ENCODE assay signal across 17 cellular contexts in genomic region chr4:38106886-38107514, GRCh38.
DNase-seq lines count a peak whose midpoint lies in the region.
"Had no signal": no experiment of that assay in that cellular context is flagged by ENCODE, and none has a peak within 500 bp of the region (broad histone marks: within the 10 kb centered on the region; RNA-seq: fewer than 3 reads in every experiment).

No MANE protein-coding gene starts in this region.

- no peak overlapping the region for H2BK12ac ChIP-seq in neuronal stem cell (ENCODE audit: low read length)

- no peak overlapping the region for H3K14ac ChIP-seq in neuronal stem cell (ENCODE audit: low read length)

- H3K27me3 ChIP-seq in neuronal stem cell (ENCODE audit: control insufficient read depth in 3 of 3, insufficient read depth in 3 of 3, low read depth in 1 of 3, low read length in 3 of 3): peaks cover 0 to 10% (median 0%) of the 10 kb centered on the region in 3 experiments

- H3K27ac Mint-ChIP-seq in dendritic cell treated with granulocyte-macrophage colony-stimulating factor and Interleukin-4, amounts not matched to agents 40 ng/mL and 50 ng/mL, for 4 days: peak overlapping the region; percentile 11
- H3K27ac Mint-ChIP-seq: T-helper 2 cell treated with Interferon-gamma antibody and Interleukin-4, amounts not matched to agents 5 μg/mL and 100 μg/mL, for 36 hours had no signal

- no peak overlapping the region for H3K18ac ChIP-seq in neuronal stem cell (ENCODE audit: low read length)

- intact Hi-C loops in dendritic cell treated with granulocyte-macrophage colony-stimulating factor and Interleukin-4, amounts not matched to agents 40 ng/mL and 50 ng/mL, for 4 days (cut with micrococcal nuclease): no loop called here

- H3K4me1 ChIP-seq in neuronal stem cell (ENCODE audit: control insufficient read depth in 2 of 2, insufficient read depth in 1 of 2, low read depth in 1 of 2, low read length in 2 of 2): peaks cover 20 to 33% of the 10 kb centered on the region in 2 donors

- H3K27ac ChIP-seq in neuronal stem cell (replicated peaks; ENCODE audit: low read length): no peak overlapping the region
- H3K27ac ChIP-seq: SK-N-MC, thoracic aorta, WERI-Rb-1 had no signal

- H3K4me2 ChIP-seq in neuronal stem cell (ENCODE audit: insufficient read depth, low read length, poor library complexity, severe bottlenecking): no peak overlapping the region

- no peak overlapping the region for H2BK15ac ChIP-seq in neuronal stem cell (ENCODE audit: low read length)

- peaks cover 0 to 3% of the 10 kb centered on the region in 2 donors for H3K9me3 ChIP-seq in neuronal stem cell (replicated peaks in 1 of 2; ENCODE audit: control insufficient read depth in 2 of 2, insufficient read depth in 1 of 2, low read depth in 1 of 2, low read length in 2 of 2)
- H3K9me3 ChIP-seq: thoracic aorta had no signal

- H2AK5ac ChIP-seq in neuronal stem cell (ENCODE audit: low read depth, low read length): no peak overlapping the region

- no peak overlapping the region for H3K4ac ChIP-seq in neuronal stem cell (ENCODE audit: low read length)

- no peak overlapping the region for H3K4me3 ChIP-seq in neuronal stem cell (ENCODE audit: low read length in 2 of 2)
- H3K4me3 ChIP-seq: SK-N-MC, skin epidermis, thoracic aorta had no signal

- no peaks in the 10 kb centered on the region for H3K9me3 Mint-ChIP-seq in dendritic cell treated with granulocyte-macrophage colony-stimulating factor and Interleukin-4, amounts not matched to agents 40 ng/mL and 50 ng/mL, for 4 days
- H3K9me3 Mint-ChIP-seq: T-helper 2 cell treated with Interferon-gamma antibody and Interleukin-4, amounts not matched to agents 5 μg/mL and 100 μg/mL, for 36 hours had no signal

- DNase-seq in H4 (ENCODE audit: low spot score): peak; percentile 39
- DNase-seq in NCI-H2029 (lab: John Stamatoyannopoulos, UW): peak; percentile 17
- no peak for DNase-seq in neuronal stem cell (ENCODE audit: low spot score)
- no peak for DNase-seq in HUDEP-2 (lab: John Stamatoyannopoulos, UW; ENCODE audit: unreplicated experiment in 76 of 76)
- DNase-seq in KG1 (lab: John Stamatoyannopoulos, UW): no peak
- no peak for DNase-seq in NCI-H1092 treated with DMSO at 0.1 percent for 48 hours (lab: John Stamatoyannopoulos, UW)
- DNase-seq: activated CD4-positive, alpha-beta T cell treated with anti-CD3 and anti-CD28 coated beads, Interleukin-2, amount 50 U/mL, for 48 hours; activated T-cell treated with anti-CD3 and anti-CD28 coated beads for 4 hours; NCI-H510A; NK-92 treated with Interleukin-12 subunit alpha and Interleukin-12 subunit beta, amount 100 ng/mL, for 24 hours; stimulated activated CD4-positive, alpha-beta T cell treated with anti-CD3 and anti-CD28 coated beads, Interleukin-1b, Interleukin-23, amount 100 ng/mL, for 48 hours; WERI-Rb-1 had no signal

- no peak overlapping the region for H2BK120ac ChIP-seq in neuronal stem cell (ENCODE audit: low read depth, low read length)

- no peak overlapping the region for H2BK5ac ChIP-seq in neuronal stem cell (ENCODE audit: low read length)

- WGBS in neuronal stem cell (ENCODE audit: extremely low coverage in 2 of 2, insufficient read length in 2 of 2, insufficient replicate concordance in 1 of 2), 2 donors: no CpG with 5 or more reads among the region's 10 CpGs

- no peak overlapping the region for H4K91ac ChIP-seq in neuronal stem cell (ENCODE audit: low read depth, low read length, poor library complexity)

- H3K23ac ChIP-seq in neuronal stem cell (ENCODE audit: low read depth, low read length, poor library complexity): peak overlapping the region; percentile 16

- no peak overlapping the region for H3K4me3 Mint-ChIP-seq in dendritic cell treated with granulocyte-macrophage colony-stimulating factor and Interleukin-4, amounts not matched to agents 40 ng/mL and 50 ng/mL, for 4 days
- H3K4me3 Mint-ChIP-seq: T-helper 2 cell treated with Interferon-gamma antibody and Interleukin-4, amounts not matched to agents 5 μg/mL and 100 μg/mL, for 36 hours had no signal

- no peak overlapping the region for H2AFZ ChIP-seq in neuronal stem cell (ENCODE audit: low read length)

- peaks cover 9% of the 10 kb centered on the region for H3K4me1 Mint-ChIP-seq in dendritic cell treated with granulocyte-macrophage colony-stimulating factor and Interleukin-4, amounts not matched to agents 40 ng/mL and 50 ng/mL, for 4 days (ENCODE audit: low read depth)

- no peaks in the 10 kb centered on the region for H3K79me1 ChIP-seq in neuronal stem cell (ENCODE audit: low read depth, low read length)

- no peak overlapping the region for H4K8ac ChIP-seq in neuronal stem cell (ENCODE audit: low read depth, low read length)

- no peaks in the 10 kb centered on the region for H3K27me3 Mint-ChIP-seq in dendritic cell treated with granulocyte-macrophage colony-stimulating factor and Interleukin-4, amounts not matched to agents 40 ng/mL and 50 ng/mL, for 4 days

- H3K9ac ChIP-seq in neuronal stem cell (ENCODE audit: low read depth, low read length, poor library complexity): no peak overlapping the region

- H3K36me3 ChIP-seq in neuronal stem cell (replicated peaks in 1 of 2; ENCODE audit: control insufficient read depth in 2 of 2, insufficient read depth in 2 of 2, low read length in 2 of 2): peaks cover 14 to 43% of the 10 kb centered on the region in 2 donors

- peaks cover 92% of the 10 kb centered on the region for H3K36me3 Mint-ChIP-seq in dendritic cell treated with granulocyte-macrophage colony-stimulating factor and Interleukin-4, amounts not matched to agents 40 ng/mL and 50 ng/mL, for 4 days (ENCODE audit: low read depth)

Comparison
In these comparisons a context has a peak if more than half of its experiments do, and no peak if none do; other contexts are left out.
1. DNase-seq: peak in H4 (single experiment) and NCI-H2029 (single experiment); none in neuronal stem cell (single experiment), HUDEP-2 (0 of 76), KG1 (single experiment) and NCI-H1092 treated with DMSO at 0.1 percent for 48 hours (single experiment).